8 cellular contexts compared by ENCODE assay signal in the genomic region with DNA sequence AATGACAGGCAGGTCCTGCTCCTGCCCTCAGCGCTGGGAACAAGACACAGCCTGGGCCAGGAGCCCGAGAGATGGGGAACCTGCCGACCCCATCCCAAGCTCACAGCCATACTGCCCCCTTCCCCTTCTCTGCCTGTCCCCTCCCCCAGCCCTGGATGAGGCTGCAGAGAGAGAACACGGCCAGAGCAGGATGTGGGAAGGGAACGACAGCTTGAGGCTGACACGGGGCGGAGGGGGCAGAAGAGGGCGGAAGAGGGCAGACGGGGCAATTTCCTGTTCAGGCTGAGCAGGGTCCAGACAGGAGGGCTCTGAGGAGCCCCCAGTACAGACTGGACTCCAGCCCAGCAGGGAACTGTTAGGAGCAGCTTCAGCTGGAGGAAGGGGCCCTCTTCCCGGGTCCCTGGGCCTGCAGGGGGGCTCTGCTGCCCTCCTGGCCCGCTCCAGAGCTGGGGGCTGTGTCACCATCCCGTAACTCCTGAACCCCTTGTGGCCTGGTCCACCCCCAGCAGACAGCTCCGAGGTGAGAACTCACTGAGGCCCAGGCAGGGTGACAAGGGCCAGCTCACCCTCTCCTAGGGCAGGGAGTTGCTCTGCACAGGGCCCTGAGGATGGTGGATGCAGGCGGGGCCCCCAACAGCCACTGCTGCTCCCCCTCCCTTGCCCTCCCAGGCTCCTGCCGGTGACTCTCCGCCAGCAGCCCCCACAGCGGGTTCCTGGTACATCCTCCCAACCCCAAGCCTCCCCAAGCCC. TPM values are rescaled to one million over a fixed set of nuclear protein-coding genes. Genes with fewer than 3 reads are reported as not detected.
A peak's percentile ranks its signal among the peaks of the same experiment; 100 is the strongest.
DNase-seq lines count a peak whose midpoint lies in the region; ATAC-seq and TF ChIP-seq lines count a peak whose summit lies in the region.

No MANE protein-coding gene starts in this region.

- peaks cover 0 to 24% (median 10%) of the 10 kb centered on the region in 4 donors for H3K36me3 ChIP-seq in transverse colon
- H3K36me3 ChIP-seq in MG63: peaks cover 15% of the 10 kb centered on the region

- intact Hi-C loops in transverse colon (cut with DNase I; ENCODE audit: low total_unique reads): no loop called here

- H3K27me3 ChIP-seq in transverse colon (no peaks in the 10 kb centered on the region), MG63 (no peaks in the 10 kb centered on the region)

- WGBS in transverse colon (ENCODE audit: low coverage in 1 of 2), 2 donors: 67% methylated on average over 17 of the region's 17 CpGs; no CpG with 5 or more reads in 1 of the 2 donors

- no peak for TF ChIP-seq EP300 in transverse colon (IDR thresholded peaks at IDR 0.05; ENCODE audit: low read depth)

- no peak for TF ChIP-seq CTCF in transverse colon (IDR thresholded peaks at IDR 0.05)

- H3K9me3 ChIP-seq in transverse colon (no peaks in the 10 kb centered on the region), MG63 (no peaks in the 10 kb centered on the region)

- H3K27ac ChIP-seq in transverse colon: peak overlapping the region in 3 of 4 donors; percentile 7 to 96 (median 37)

- in situ Hi-C loops in transverse colon (cut with MboI; ENCODE audit: low pct_ligation_motif_present in 1 of 4, low pct_unique_long_range_greater_than_20kb in 1 of 4, low sequenced_read_pairs in 3 of 4): no loop called here

- ATAC-seq in GM21825 (IDR thresholded peaks at IDR 0.05; ENCODE audit: unreplicated experiment) (no peak), GM18502 (IDR thresholded peaks at IDR 0.05; ENCODE audit: poor library complexity, unreplicated experiment) (no peak)

- TF ChIP-seq POLR2A in transverse colon (IDR thresholded peaks at IDR 0.05): no peak

- peak; percentile 40 for DNase-seq in activated T-cell treated with anti-CD3 and anti-CD28 coated beads for 1 hour (ENCODE audit: low read depth)
- DNase-seq in activated T-cell treated with anti-CD3 and anti-CD28 coated beads, Interleukin-2, amount 50 U/mL, for 1 hour: no peak
- DNase-seq in activated gamma-delta T cell (lab: John Stamatoyannopoulos, UW): peak; percentile 32
- peak; percentile 65 for DNase-seq in medulla oblongata (ENCODE audit: extremely low spot score)
- peak; percentile 58 for DNase-seq in transverse colon
- DNase-seq in MG63: no peak

- H3K4me3 ChIP-seq in transverse colon (peak overlapping the region in 1 of 4 donors; percentile 6), MG63 (no peak overlapping the region)

- peaks cover 21 to 60% (median 39%) of the 10 kb centered on the region in 4 donors for H3K4me1 ChIP-seq in transverse colon

RNA-seq across cellular contexts. Expression of a gene that starts 5.7 kb away (rescaled TPM):
- 1,000 to 10,000 TPM in 2 of 4 donors, 100 to 1,000 TPM in 2; 548 to 1,794 (median 1,176) TPM for total RNA-seq in transverse colon
- total RNA-seq in MG63 (2014; rRNA removed; shearing (Covaris generic); ENCODE audit: low replicate concordance): 201 and 234 TPM in 2 replicates

RNA-seq across cellular contexts. Expression of a gene that starts 7.6 kb away (rescaled TPM):
- 10 to 100 TPM in 1 of 4 donors, 1 to 10 TPM in 2, under 1 TPM in 1; 0.68 to 13.5 (median 1.3) TPM for total RNA-seq in transverse colon
- total RNA-seq in MG63 (2014; rRNA removed; shearing (Covaris generic); ENCODE audit: low replicate concordance): 0.03 and 1.8 TPM in 2 replicates

Comparison
In these comparisons a context has a peak if more than half of its experiments do, and no peak if none do; other contexts are left out.
1. DNase-seq: peak in activated T-cell treated with anti-CD3 and anti-CD28 coated beads for 1 hour (single experiment), activated gamma-delta T cell (single experiment), medulla oblongata (single experiment) and transverse colon (single experiment); none in activated T-cell treated with anti-CD3 and anti-CD28 coated beads, Interleukin-2, amount 50 U/mL, for 1 hour (single experiment) and MG63 (single experiment).